ENCODE assay signal across 18 cellular contexts in the genomic region with DNA sequence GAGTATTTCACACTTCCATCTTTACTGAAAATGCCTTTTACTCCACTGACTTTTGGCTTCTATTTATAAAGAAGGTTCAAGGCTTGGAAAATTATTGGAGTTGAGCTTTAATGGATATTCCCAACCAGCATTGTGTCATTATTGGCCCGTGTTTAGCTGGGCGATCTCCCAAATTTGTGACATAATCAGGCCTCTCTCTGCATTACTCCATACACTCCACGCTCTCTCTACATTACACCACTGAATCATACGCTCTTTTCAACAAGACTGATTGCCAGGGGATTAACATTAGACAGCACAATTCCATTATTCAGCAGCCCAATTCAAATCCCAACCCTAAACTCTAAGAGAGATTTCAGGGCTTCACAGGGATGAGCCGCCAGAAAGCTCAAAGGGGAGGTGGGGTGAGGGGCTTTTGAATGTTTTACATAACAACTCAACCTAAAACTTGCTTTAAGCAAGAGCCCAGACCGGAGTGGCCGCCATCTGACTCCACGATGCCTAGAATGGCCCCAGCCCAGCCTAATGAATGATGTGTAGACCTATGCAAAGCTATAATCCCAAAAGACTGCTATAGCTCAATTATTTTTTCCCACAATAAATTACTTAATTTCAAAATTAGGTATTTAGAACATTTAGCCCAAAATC.
DNase-seq lines count a peak whose midpoint lies in the region; ATAC-seq and TF ChIP-seq lines count a peak whose summit lies in the region.
"Had no signal": no experiment of that assay in that cellular context is flagged by ENCODE, and none has a peak within 500 bp of the region (broad histone marks: within the 10 kb centered on the region; RNA-seq: fewer than 3 reads in every experiment).

No MANE protein-coding gene starts in this region.

- H3K27ac ChIP-seq in colonic mucosa (no peak overlapping the region), spleen (no peak overlapping the region)
- H3K27ac ChIP-seq: gastrocnemius medialis had no signal

- intact Hi-C loops in colonic mucosa (cut with DNase I) (no loop called here), spleen (cut with DNase I; ENCODE audit: low total_unique reads) (no loop called here), Calu3 (cut with micrococcal nuclease; ENCODE audit: unreplicated experiment) (loop anchor here (10.0 kb wide), 1 partner anchor 58 kb away; the partner anchor contains the start of gene FGFR2)

- no TSS peak for BruUV-seq in Calu3 (replicated peaks; lab: Mats Ljungman, UMichigan)

- no peaks in the 10 kb centered on the region for H3K9me3 ChIP-seq in NT2/D1 (ENCODE audit: insufficient read depth, low read length)
- no peaks in the 10 kb centered on the region for H3K9me3 ChIP-seq in colonic mucosa
- H3K9me3 ChIP-seq in spleen = no peaks in the 10 kb centered on the region
- H3K9me3 ChIP-seq: gastrocnemius medialis, transverse colon had no signal

- no peak for TF ChIP-seq POLR2A in spleen (IDR thresholded peaks at IDR 0.05)

- H3K9ac ChIP-seq in NT2/D1 (ENCODE audit: insufficient read length, low read depth) = no peak overlapping the region
- no peak overlapping the region for H3K9ac ChIP-seq in colonic mucosa (ENCODE audit: low read depth in 2 of 2, low read length in 2 of 2)

- no peaks in the 10 kb centered on the region for H3K36me3 Mint-ChIP-seq in Calu3 (ENCODE audit: insufficient read depth, unreplicated experiment)
- H3K36me3 Mint-ChIP-seq: IgD-negative memory B cell had no signal

- H3K4me3 ChIP-seq in NT2/D1 (ENCODE audit: insufficient read length, low read depth) = no peak overlapping the region
- no peak overlapping the region for H3K4me3 ChIP-seq in colonic mucosa
- no peak overlapping the region for H3K4me3 ChIP-seq in spleen
- H3K4me3 ChIP-seq: gastrocnemius medialis, transverse colon had no signal

- H3K4me1 ChIP-seq in NT2/D1 (ENCODE audit: insufficient read depth, insufficient read length) (peaks cover 5% of the 10 kb centered on the region), colonic mucosa (no peaks in the 10 kb centered on the region), spleen (no peaks in the 10 kb centered on the region)
- H3K4me1 ChIP-seq: gastrocnemius medialis, transverse colon had no signal

- ATAC-seq in left lobe of liver (peak; percentile 55), HG03045 (IDR thresholded peaks at IDR 0.05; ENCODE audit: unreplicated experiment) (no peak)
- ATAC-seq: gastrocnemius medialis, HCT116 had no signal

- H3K36me3 ChIP-seq in NT2/D1 (ENCODE audit: insufficient read depth, insufficient read length, low read length) (peaks cover 53% of the 10 kb centered on the region), colonic mucosa (no peaks in the 10 kb centered on the region), spleen (no peaks in the 10 kb centered on the region)
- H3K36me3 ChIP-seq: gastrocnemius medialis had no signal

- H3K4me3 Mint-ChIP-seq in Calu3 (ENCODE audit: low read depth, unreplicated experiment) = no peak overlapping the region
- H3K4me3 Mint-ChIP-seq: endodermal cell; IgD-negative memory B cell; T-helper 2 cell treated with Interferon-gamma antibody and Interleukin-4, amounts not matched to agents 5 μg/mL and 100 μg/mL, for 36 hours had no signal

- H3K27ac Mint-ChIP-seq in Calu3 (ENCODE audit: unreplicated experiment) = no peak overlapping the region
- H3K27ac Mint-ChIP-seq: endodermal cell; T-helper 2 cell treated with Interferon-gamma antibody and Interleukin-4, amounts not matched to agents 5 μg/mL and 100 μg/mL, for 36 hours had no signal

- H3K27me3 ChIP-seq in NT2/D1 (ENCODE audit: insufficient read depth, insufficient read length) (no peaks in the 10 kb centered on the region), colonic mucosa (no peaks in the 10 kb centered on the region), spleen (replicated peaks in 1 of 7) (no peaks in the 10 kb centered on the region)
- H3K27me3 ChIP-seq: gastrocnemius medialis, transverse colon had no signal

- DNase-seq in NT2/D1 (ENCODE audit: low read depth, low spot score) (peak; percentile 23), colonic mucosa (peak; percentile 43), left lobe of liver (ENCODE audit: low spot score) (peak; percentile 60), stromal cell of bone marrow (ENCODE audit: low read depth) (peak; percentile 13), spleen (no peak), Calu3 (no peak)
- DNase-seq: activated CD8-positive, alpha-beta memory T cell treated with anti-CD3 and anti-CD28 coated beads, Interleukin-2, amount 50 U/mL, for 4 hours; activated naive CD4-positive, alpha-beta T cell treated with Interleukin-2 at 50 U/mL for 16 hours; endodermal cell; gastrocnemius medialis; mesendoderm; NCI-H2081; NCI-H526; transverse colon had no signal

- H3K27me3 Mint-ChIP-seq in Calu3 (ENCODE audit: unreplicated experiment) = no peaks in the 10 kb centered on the region
- H3K27me3 Mint-ChIP-seq: IgD-negative memory B cell had no signal

- 83 to 91% (median 88%) methylated on average over 8 of the region's 8 CpGs for WGBS in spleen, 5 donors

- H3K9me3 Mint-ChIP-seq in Calu3 (ENCODE audit: low read depth, unreplicated experiment) = no peaks in the 10 kb centered on the region
- H3K9me3 Mint-ChIP-seq: endodermal cell; T-helper 2 cell treated with Interferon-gamma antibody and Interleukin-4, amounts not matched to agents 5 μg/mL and 100 μg/mL, for 36 hours had no signal

- H3K4me1 Mint-ChIP-seq in Calu3 (ENCODE audit: low read depth, unreplicated experiment) = peaks cover 13% of the 10 kb centered on the region
- H3K4me1 Mint-ChIP-seq: IgD-negative memory B cell had no signal

- TF ChIP-seq CTCF in colonic mucosa (IDR thresholded peaks at IDR 0.05) (no peak), spleen (IDR thresholded peaks at IDR 0.05 in 8 of 11, conservative IDR thresholded peaks at IDR 0.05 in 3 of 11) (no peak), Calu3 (IDR thresholded peaks at IDR 0.05; ENCODE audit: unreplicated experiment) (no peak)

- CTCF ChIA-PET in Calu3 (lab: Charles Lee) = no interaction called here

Comparison
In these comparisons a context has a peak if more than half of its experiments do, and no peak if none do; other contexts are left out.
1. DNase-seq: peak in NT2/D1 (single experiment), colonic mucosa (single experiment), left lobe of liver (single experiment) and stromal cell of bone marrow (single experiment); none in spleen (single experiment) and Calu3 (single experiment).